Comparison of ENCODE assay signal across 23 cellular contexts in genomic region chr6:36272234-36272633, GRCh38. TPM values are rescaled to one million over a fixed set of nuclear protein-coding genes. Genes with fewer than 3 reads are reported as not detected.
"Had no signal": no experiment of that assay in that cellular context is flagged by ENCODE, and none has a peak within 500 bp of the region (broad histone marks: within the 10 kb centered on the region; RNA-seq: fewer than 3 reads in every experiment).

No MANE protein-coding gene starts in this region.

- H3K36me3 ChIP-seq: colonic mucosa, left ventricle myocardium inferior, lower lobe of right lung, thoracic aorta, transverse colon had no signal

- H3K27me3 ChIP-seq: colonic mucosa, hepatocyte had no signal

- H3K4me3 ChIP-seq: colonic mucosa, hepatocyte, left ventricle myocardium inferior, lower lobe of right lung, psoas muscle, thoracic aorta, transverse colon had no signal

- H3K79me2 ChIP-seq: hepatocyte, parathyroid adenoma had no signal

- H3K4me2 ChIP-seq: hepatocyte had no signal

- H3K27ac ChIP-seq: colonic mucosa, foreskin keratinocyte, hepatocyte, left ventricle myocardium inferior, lower lobe of right lung, parathyroid adenoma, psoas muscle, thoracic aorta, transverse colon had no signal

- H3K9ac ChIP-seq: parathyroid adenoma had no signal

- DNase-seq: colonic mucosa; dermis blood vessel endothelial cell; erythroblast; foreskin keratinocyte; kidney; left cardiac atrium; left ventricle myocardium inferior; lower lobe of right lung; midbrain; occipital lobe; psoas muscle; retina; stimulated activated CD4-positive, alpha-beta T cell treated with anti-CD3 and anti-CD28 coated beads, Interleukin-2, amount 100 ng/mL, for 24 hours; stimulated activated CD4-positive, alpha-beta T cell treated with anti-CD3 and anti-CD28 coated beads, Interleukin-4, amount 100 ng/mL, for 4 hours; stimulated activated naive B cell treated with anti-CD40 and anti-IgM and Interleukin-4, amounts not matched to agents 10 μg/mL and 1 μg/mL and 100 μg/mL, for 72 hours; stimulated activated naive CD8-positive, alpha-beta T cell treated with anti-CD3 and anti-CD28 coated beads, Interleukin-15, amount 100 ng/mL, for 72 hours; transverse colon had no signal

- ATAC-seq: foreskin keratinocyte; left cardiac atrium; lower lobe of right lung; natural killer cell treated with Interleukin-12 subunit alpha and Interleukin-12 subunit beta and Interleukin-15 and Interleukin-18, amount 100 ng/mL, for 72 hours; psoas muscle; sciatic nerve; stimulated activated naive B cell treated with anti-CD40 and anti-IgM and Interleukin-4, amounts not matched to agents 10 μg/mL and 1 μg/mL and 100 μg/mL, for 72 hours; stimulated activated naive CD8-positive, alpha-beta T cell treated with anti-CD3 and anti-CD28 coated beads, Interleukin-15, amount 100 ng/mL, for 72 hours had no signal

- H3K4me1 ChIP-seq: colonic mucosa, foreskin keratinocyte, left ventricle myocardium inferior, lower lobe of right lung, parathyroid adenoma, psoas muscle had no signal

RNA-seq across cellular contexts. Expression of gene PNPLA1, which starts 2.4 kb away (rescaled TPM):
- polyA plus RNA-seq: endothelial cell of umbilical vein, foreskin keratinocyte had no signal
